Comparison of ENCODE assay signal across 8 cellular contexts in the genomic region with DNA sequence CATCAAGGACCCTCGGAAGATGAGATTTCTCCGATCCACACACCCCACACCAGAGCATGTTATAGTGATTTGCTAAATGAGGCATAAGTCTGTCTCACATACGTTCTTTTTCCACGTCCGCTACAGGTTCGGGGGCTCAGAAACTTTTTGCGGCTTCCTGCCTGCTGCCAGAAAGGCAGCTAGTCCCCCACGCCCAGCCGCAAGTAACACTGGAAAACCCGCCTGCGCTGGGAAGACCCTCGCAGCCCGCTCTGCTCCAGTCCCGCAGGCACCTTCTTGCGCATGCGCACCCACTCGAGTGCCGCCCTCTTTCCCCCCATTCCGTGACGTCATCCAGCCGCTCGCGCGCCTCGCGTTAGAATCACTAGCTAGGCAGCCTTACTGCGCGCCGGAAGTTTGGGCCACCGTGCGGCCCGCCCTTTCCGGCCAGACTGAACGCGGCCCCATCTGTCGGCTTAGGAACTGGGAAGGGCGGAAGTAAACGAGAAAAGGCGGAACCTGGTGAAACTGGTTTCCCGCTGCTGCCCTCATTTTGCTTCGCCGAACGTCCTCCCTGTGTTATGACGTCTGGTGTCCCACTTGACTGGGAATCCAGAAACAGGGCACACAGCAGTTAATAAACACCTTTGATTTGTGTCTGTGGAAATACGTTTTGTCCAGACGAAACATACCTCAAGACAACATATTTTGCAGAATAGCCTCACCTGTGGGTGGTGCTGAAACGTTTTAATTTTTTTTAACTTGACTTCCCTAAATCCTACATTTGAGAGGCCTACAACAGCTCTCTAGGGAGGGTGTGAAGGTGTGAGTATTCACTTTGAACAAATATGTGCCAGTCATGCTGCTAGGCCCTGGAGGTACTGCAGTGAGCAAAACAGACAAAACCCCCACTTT. TPM values are rescaled to one million over a fixed set of nuclear protein-coding genes. Genes with fewer than 3 reads are reported as not detected.
DNase-seq lines count a peak whose midpoint lies in the region; ATAC-seq lines count a peak whose summit lies in the region.

C1orf74 (minus strand) TSS at position 284 of the 894 bp plus-strand sequence. CDS start 925 bp downstream, outside the sequence.

- no peak within 1 kb of the TSS for H2BK120ac ChIP-seq in mesenchymal stem cell (ENCODE audit: low read depth, low read length)

- H4K91ac ChIP-seq in mesenchymal stem cell (ENCODE audit: low read length), result peak within 1 kb of the TSS; percentile 30

- peak within 1 kb of the TSS; percentile 93 for H4K8ac ChIP-seq in mesenchymal stem cell (ENCODE audit: low read length)

- peak; percentile 99 for ATAC-seq in GM21390 (IDR thresholded peaks at IDR 0.05; ENCODE audit: unreplicated experiment)

- peak within 1 kb of the TSS; percentile 24 for H2BK5ac ChIP-seq in mesenchymal stem cell (ENCODE audit: low read depth, low read length, poor library complexity, severe bottlenecking)

- H3K4me3 ChIP-seq in endocrine pancreas (ENCODE audit: control insufficient read depth, insufficient read depth, low read length), result peak within 1 kb of the TSS; percentile 80
- peak within 1 kb of the TSS; percentile 77 to 98 for H3K4me3 ChIP-seq in mesenchymal stem cell (ENCODE audit: insufficient read depth in 1 of 2, low read depth in 1 of 2, low read length in 2 of 2)

- H3K9me3 ChIP-seq in endocrine pancreas (ENCODE audit: control insufficient read depth, low read length) (no peaks in the 10 kb centered on the region), mesenchymal stem cell (ENCODE audit: control insufficient read depth, low read length) (no peaks in the 10 kb centered on the region)

- H2AFZ ChIP-seq in mesenchymal stem cell (ENCODE audit: low read depth, low read length), result peak within 1 kb of the TSS; percentile 78

- H3K27me3 ChIP-seq in endocrine pancreas (ENCODE audit: control insufficient read depth, insufficient read depth, low read length), result no peaks in the 10 kb centered on the region
- H3K27me3 ChIP-seq in mesenchymal stem cell (ENCODE audit: control insufficient read depth in 1 of 2, insufficient read depth in 1 of 2, low read length in 2 of 2), result peaks cover 0 to 28% of the 10 kb centered on the region in 2 experiments

- H3K4ac ChIP-seq in mesenchymal stem cell (ENCODE audit: low read depth in 1 of 2, low read length in 2 of 2), result peak within 1 kb of the TSS; percentile 5 to 87

- no peaks in the 10 kb centered on the region for H3K36me3 ChIP-seq in endocrine pancreas (ENCODE audit: control insufficient read depth, insufficient read depth, low read length)
- peaks cover 0 to 8% of the 10 kb centered on the region in 2 experiments for H3K36me3 ChIP-seq in mesenchymal stem cell (ENCODE audit: control insufficient read depth in 1 of 2, insufficient read depth in 2 of 2, low read depth in 1 of 2, low read length in 2 of 2)

- peak within 1 kb of the TSS; percentile 53 for H3K27ac ChIP-seq in mesenchymal stem cell (ENCODE audit: low read length, poor library complexity, severe bottlenecking)

- H3K4me2 ChIP-seq in mesenchymal stem cell (ENCODE audit: low read length, poor library complexity, severe bottlenecking), result peak within 1 kb of the TSS; percentile 78

- peaks cover 30% of the 10 kb centered on the region for H3K79me1 ChIP-seq in mesenchymal stem cell (replicated peaks; ENCODE audit: low read length, poor library complexity, severe bottlenecking)

- H3K23ac ChIP-seq in mesenchymal stem cell (ENCODE audit: low read length in 2 of 2), result no peak within 1 kb of the TSS

- 2% methylated on average over 45 of the region's 47 CpGs for WGBS in mesenchymal stem cell

- H2BK12ac ChIP-seq in mesenchymal stem cell (ENCODE audit: low read length in 2 of 2), result no peak within 1 kb of the TSS

- H3K4me1 ChIP-seq in endocrine pancreas (ENCODE audit: control insufficient read depth, insufficient read depth, low read length), result peaks cover 5% of the 10 kb centered on the region
- H3K4me1 ChIP-seq in mesenchymal stem cell (ENCODE audit: control insufficient read depth, insufficient read depth, low read depth, low read length), result peaks cover 8% of the 10 kb centered on the region

- peak within 1 kb of the TSS; percentile 74 to 90 for H3K18ac ChIP-seq in mesenchymal stem cell (ENCODE audit: low read depth in 1 of 2, low read length in 2 of 2)

- in situ Hi-C loops in Caki2 (cut with HindIII; ENCODE audit: low pct_unique_long_range_greater_than_20kb, low sequenced_read_pairs), result no loop called here

- H2BK15ac ChIP-seq in mesenchymal stem cell (ENCODE audit: low read depth, poor library complexity, severe bottlenecking), result no peak within 1 kb of the TSS

- H3K14ac ChIP-seq in mesenchymal stem cell (ENCODE audit: low read length in 2 of 2), result no peak within 1 kb of the TSS

- peak within 1 kb of the TSS; percentile 41 for H2AK5ac ChIP-seq in mesenchymal stem cell (ENCODE audit: low read length, severe bottlenecking)

- peak; percentile 96 for DNase-seq in Caki2 (ENCODE audit: low read depth)
- peak in 75 of 76 experiments; percentile 57 to 98 (median 95) for DNase-seq in HUDEP-2 (lab: John Stamatoyannopoulos, UW; ENCODE audit: unreplicated experiment in 76 of 76)
- DNase-seq in NOMO-1 treated with dmso at 0.1 percent for 144 hours (lab: John Stamatoyannopoulos, UW; ENCODE audit: unreplicated experiment), result peak; percentile 98
- peak; percentile 99 for DNase-seq in activated CD8-positive, alpha-beta memory T cell treated with anti-CD3 and anti-CD28 coated beads, Interleukin-2, amount 50 U/mL, for 1 hour (ENCODE audit: extremely low read depth)
- DNase-seq in mesenchymal stem cell, result peak; percentile 97
- peak; percentile 98 for DNase-seq in stimulated activated CD8-positive, alpha-beta memory T cell treated with anti-CD3 and anti-CD28 coated beads, Interleukin-12 subunit alpha, Interleukin-12 subunit beta, amount 100 ng/mL, for 24 hours (ENCODE audit: extremely low read depth)

- H3K9ac ChIP-seq in endocrine pancreas (ENCODE audit: control insufficient read depth, insufficient read depth, low read length) (peak within 1 kb of the TSS; percentile 94), mesenchymal stem cell (ENCODE audit: low read length) (peak within 1 kb of the TSS; percentile 97)

RNA-seq across cellular contexts. Expression of gene C1orf74, which starts in this region (rescaled TPM):
- total RNA-seq in Caki2 (2014; rRNA removed; shearing (Covaris generic); ENCODE audit: low replicate concordance), result 5.2 and 5.9 TPM in 2 replicates
- 0.95 TPM for polyA plus RNA-seq in mesenchymal stem cell (2013, experiment 1 of 2)
- polyA plus RNA-seq in mesenchymal stem cell (2013, experiment 2 of 2), result 0.96 TPM

Comparison
In these comparisons a context has a peak if more than half of its experiments do, and no peak if none do; other contexts are left out.
1. Peak in every context shown above with its lines: DNase-seq, ATAC-seq, H3K4me3 ChIP-seq and H3K27ac ChIP-seq.